ENCODE assay signal across 1 cellular context in genomic region chr18:12430137-12430990, GRCh38.
TF ChIP-seq lines count a peak whose summit lies in the region.

No MANE protein-coding gene starts in this region.

TF ChIP-seq in K562, 482 proteins besides CTCF, POLR2A, EP300 and RAD21 (continued from another document and continues in another):
- TF ChIP-seq, protein P1, sequence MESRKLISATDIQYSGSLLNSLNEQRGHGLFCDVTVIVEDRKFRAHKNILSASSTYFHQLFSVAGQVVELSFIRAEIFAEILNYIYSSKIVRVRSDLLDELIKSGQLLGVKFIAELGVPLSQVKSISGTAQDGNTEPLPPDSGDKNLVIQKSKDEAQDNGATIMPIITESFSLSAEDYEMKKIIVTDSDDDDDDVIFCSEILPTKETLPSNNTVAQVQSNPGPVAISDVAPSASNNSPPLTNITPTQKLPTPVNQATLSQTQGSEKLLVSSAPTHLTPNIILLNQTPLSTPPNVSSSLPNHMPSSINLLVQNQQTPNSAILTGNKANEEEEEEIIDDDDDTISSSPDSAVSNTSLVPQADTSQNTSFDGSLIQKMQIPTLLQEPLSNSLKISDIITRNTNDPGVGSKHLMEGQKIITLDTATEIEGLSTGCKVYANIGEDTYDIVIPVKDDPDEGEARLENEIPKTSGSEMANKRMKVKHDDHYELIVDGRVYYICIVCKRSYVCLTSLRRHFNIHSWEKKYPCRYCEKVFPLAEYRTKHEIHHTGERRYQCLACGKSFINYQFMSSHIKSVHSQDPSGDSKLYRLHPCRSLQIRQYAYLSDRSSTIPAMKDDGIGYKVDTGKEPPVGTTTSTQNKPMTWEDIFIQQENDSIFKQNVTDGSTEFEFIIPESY (CRISPR knock-in tag; IDR thresholded peaks at IDR 0.05): no peak
- TF ChIP-seq XRCC3 (IDR thresholded peaks at IDR 0.05) (no peak), EHMT2 (IDR thresholded peaks at IDR 0.05) (no peak), ZC3H4 (CRISPR knock-in tag; IDR thresholded peaks at IDR 0.05; ENCODE audit: borderline replicate concordance) (no peak), ARHGAP35 (IDR thresholded peaks at IDR 0.05; ENCODE audit: partially characterized antibody) (peak; percentile 3), MECOM (CRISPR knock-in tag; IDR thresholded peaks at IDR 0.05) (no peak), NEUROD1 (IDR thresholded peaks at IDR 0.05; ENCODE audit: borderline replicate concordance, low read depth, low read length, partially characterized antibody) (no peak), TCF7 (IDR thresholded peaks at IDR 0.05; ENCODE audit: borderline replicate concordance) (no peak), OTX1 (CRISPR knock-in tag; IDR thresholded peaks at IDR 0.05) (no peak), BCLAF1 (IDR thresholded peaks at IDR 0.05; ENCODE audit: borderline replicate concordance in 1 of 2, control insufficient read depth in 1 of 2, low read depth in 2 of 2, low read length in 1 of 2) (no peak), HLTF (IDR thresholded peaks at IDR 0.05) (peak; percentile 52; the same call in 1 of the 2 replicates), SP2 (IDR thresholded peaks at IDR 0.05; ENCODE audit: extremely low read depth, low read depth, low read length, poor library complexity, severe bottlenecking) (no peak), ZNF407 (IDR thresholded peaks at IDR 0.05; ENCODE audit: low read depth) (no peak), LARP7 (IDR thresholded peaks at IDR 0.05) (0 out of 2 replicates have a peak, but pooled peaks have one; percentile 63), TSC22D4 (tag; IDR thresholded peaks at IDR 0.05) (0 out of 2 replicates have a peak, but pooled peaks have one; percentile 80), ARID2 (IDR thresholded peaks at IDR 0.05) (no peak), ZNF436 (CRISPR knock-in tag; IDR thresholded peaks at IDR 0.05) (no peak), STAT5B (CRISPR knock-in tag; IDR thresholded peaks at IDR 0.05) (no peak), HNRNPL (IDR thresholded peaks at IDR 0.05; ENCODE audit: low read depth, low read length) (no peak), SUPT5H (IDR thresholded peaks at IDR 0.05) (0 out of 2 replicates have a peak, but pooled peaks have one; percentile 39), POU5F1 (IDR thresholded peaks at IDR 0.05; ENCODE audit: borderline replicate concordance, low read depth, low read length, partially characterized antibody) (no peak), NFATC3 (IDR thresholded peaks at IDR 0.05) (no peak), PHF20 (IDR thresholded peaks at IDR 0.05; ENCODE audit: partially characterized antibody) (peak; percentile 68), FOXA1 (IDR thresholded peaks at IDR 0.05; ENCODE audit: borderline replicate concordance) (no peak), GTF3C2 (IDR thresholded peaks at IDR 0.05; ENCODE audit: borderline replicate concordance, extremely low read depth, insufficient read length) (no peak), ZNF780A (CRISPR knock-in tag; IDR thresholded peaks at IDR 0.05) (no peak), BRD4 (IDR thresholded peaks at IDR 0.05) (no peak), ZNF766 (CRISPR knock-in tag; conservative IDR thresholded peaks at IDR 0.05) (no peak), MYBL2 (IDR thresholded peaks at IDR 0.05; ENCODE audit: low read depth) (no peak), MYBL2 (CRISPR knock-in tag; IDR thresholded peaks at IDR 0.05; ENCODE audit: borderline replicate concordance) (no peak), PTRF (tag; IDR thresholded peaks at IDR 0.05) (no peak)
- TF ChIP-seq, protein P2, sequence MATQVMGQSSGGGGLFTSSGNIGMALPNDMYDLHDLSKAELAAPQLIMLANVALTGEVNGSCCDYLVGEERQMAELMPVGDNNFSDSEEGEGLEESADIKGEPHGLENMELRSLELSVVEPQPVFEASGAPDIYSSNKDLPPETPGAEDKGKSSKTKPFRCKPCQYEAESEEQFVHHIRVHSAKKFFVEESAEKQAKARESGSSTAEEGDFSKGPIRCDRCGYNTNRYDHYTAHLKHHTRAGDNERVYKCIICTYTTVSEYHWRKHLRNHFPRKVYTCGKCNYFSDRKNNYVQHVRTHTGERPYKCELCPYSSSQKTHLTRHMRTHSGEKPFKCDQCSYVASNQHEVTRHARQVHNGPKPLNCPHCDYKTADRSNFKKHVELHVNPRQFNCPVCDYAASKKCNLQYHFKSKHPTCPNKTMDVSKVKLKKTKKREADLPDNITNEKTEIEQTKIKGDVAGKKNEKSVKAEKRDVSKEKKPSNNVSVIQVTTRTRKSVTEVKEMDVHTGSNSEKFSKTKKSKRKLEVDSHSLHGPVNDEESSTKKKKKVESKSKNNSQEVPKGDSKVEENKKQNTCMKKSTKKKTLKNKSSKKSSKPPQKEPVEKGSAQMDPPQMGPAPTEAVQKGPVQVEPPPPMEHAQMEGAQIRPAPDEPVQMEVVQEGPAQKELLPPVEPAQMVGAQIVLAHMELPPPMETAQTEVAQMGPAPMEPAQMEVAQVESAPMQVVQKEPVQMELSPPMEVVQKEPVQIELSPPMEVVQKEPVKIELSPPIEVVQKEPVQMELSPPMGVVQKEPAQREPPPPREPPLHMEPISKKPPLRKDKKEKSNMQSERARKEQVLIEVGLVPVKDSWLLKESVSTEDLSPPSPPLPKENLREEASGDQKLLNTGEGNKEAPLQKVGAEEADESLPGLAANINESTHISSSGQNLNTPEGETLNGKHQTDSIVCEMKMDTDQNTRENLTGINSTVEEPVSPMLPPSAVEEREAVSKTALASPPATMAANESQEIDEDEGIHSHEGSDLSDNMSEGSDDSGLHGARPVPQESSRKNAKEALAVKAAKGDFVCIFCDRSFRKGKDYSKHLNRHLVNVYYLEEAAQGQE (CRISPR knock-in tag; IDR thresholded peaks at IDR 0.05; ENCODE audit: low read depth): no peak
- TF ChIP-seq, protein P3, sequence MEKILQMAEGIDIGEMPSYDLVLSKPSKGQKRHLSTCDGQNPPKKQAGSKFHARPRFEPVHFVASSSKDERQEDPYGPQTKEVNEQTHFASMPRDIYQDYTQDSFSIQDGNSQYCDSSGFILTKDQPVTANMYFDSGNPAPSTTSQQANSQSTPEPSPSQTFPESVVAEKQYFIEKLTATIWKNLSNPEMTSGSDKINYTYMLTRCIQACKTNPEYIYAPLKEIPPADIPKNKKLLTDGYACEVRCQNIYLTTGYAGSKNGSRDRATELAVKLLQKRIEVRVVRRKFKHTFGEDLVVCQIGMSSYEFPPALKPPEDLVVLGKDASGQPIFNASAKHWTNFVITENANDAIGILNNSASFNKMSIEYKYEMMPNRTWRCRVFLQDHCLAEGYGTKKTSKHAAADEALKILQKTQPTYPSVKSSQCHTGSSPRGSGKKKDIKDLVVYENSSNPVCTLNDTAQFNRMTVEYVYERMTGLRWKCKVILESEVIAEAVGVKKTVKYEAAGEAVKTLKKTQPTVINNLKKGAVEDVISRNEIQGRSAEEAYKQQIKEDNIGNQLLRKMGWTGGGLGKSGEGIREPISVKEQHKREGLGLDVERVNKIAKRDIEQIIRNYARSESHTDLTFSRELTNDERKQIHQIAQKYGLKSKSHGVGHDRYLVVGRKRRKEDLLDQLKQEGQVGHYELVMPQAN (IDR thresholded peaks at IDR 0.05; ENCODE audit: borderline replicate concordance): no peak
- TF ChIP-seq, protein P4, sequence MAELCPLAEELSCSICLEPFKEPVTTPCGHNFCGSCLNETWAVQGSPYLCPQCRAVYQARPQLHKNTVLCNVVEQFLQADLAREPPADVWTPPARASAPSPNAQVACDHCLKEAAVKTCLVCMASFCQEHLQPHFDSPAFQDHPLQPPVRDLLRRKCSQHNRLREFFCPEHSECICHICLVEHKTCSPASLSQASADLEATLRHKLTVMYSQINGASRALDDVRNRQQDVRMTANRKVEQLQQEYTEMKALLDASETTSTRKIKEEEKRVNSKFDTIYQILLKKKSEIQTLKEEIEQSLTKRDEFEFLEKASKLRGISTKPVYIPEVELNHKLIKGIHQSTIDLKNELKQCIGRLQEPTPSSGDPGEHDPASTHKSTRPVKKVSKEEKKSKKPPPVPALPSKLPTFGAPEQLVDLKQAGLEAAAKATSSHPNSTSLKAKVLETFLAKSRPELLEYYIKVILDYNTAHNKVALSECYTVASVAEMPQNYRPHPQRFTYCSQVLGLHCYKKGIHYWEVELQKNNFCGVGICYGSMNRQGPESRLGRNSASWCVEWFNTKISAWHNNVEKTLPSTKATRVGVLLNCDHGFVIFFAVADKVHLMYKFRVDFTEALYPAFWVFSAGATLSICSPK (IDR thresholded peaks at IDR 0.05; ENCODE audit: borderline replicate concordance): no peak
